In the genomic region with DNA sequence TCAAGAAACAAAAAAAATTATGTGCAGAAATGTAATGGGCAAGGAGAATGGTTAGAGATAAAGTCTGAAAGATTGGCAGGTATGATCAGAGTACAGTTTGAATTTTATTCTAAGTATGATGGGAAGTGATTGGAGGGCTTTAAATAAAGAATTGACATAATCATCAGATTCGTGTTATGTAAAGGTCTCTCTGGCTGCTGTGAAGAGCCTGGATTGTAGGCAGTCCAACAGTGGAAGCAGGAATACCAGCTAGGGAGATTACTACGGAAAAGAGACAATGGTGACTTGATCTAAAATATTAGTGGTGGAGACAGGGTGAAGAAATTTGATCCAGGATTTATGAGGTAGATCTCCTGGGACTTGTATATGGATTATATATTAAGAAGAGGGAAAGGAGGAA, we compare ENCODE assay signal across 16 cellular contexts.
"Had no signal": no experiment of that assay in that cellular context is flagged by ENCODE, and none has a peak within 500 bp of the region (broad histone marks: within the 10 kb centered on the region; RNA-seq: fewer than 3 reads in every experiment).

No MANE protein-coding gene starts in this region.

- DNase-seq: KBM-7, NCI-H1048, NCI-H1105, NCI-H1417, NCI-H1436 treated with DMSO at 0.1 percent for 48 hours, NCI-H1694, NCI-H187 treated with DMSO at 0.1 percent for 48 hours, NCI-H2029 treated with DMSO at 0.1 percent for 48 hours, NCI-H2171 treated with DMSO at 0.1 percent for 48 hours, NCI-H526 treated with DMSO at 0.1 percent for 48 hours, NCI-H774, RPMI8226, SHP77 treated with DMSO at 0.1 percent for 48 hours, SJCRH30 had no signal

- FAIRE-seq: RCC 7860 had no signal

- ATAC-seq: SK-N-SH treated with all-trans-retinoic acid at 6 μM for 48 hours had no signal
